1 cellular context compared by ENCODE assay signal in the genomic region with DNA sequence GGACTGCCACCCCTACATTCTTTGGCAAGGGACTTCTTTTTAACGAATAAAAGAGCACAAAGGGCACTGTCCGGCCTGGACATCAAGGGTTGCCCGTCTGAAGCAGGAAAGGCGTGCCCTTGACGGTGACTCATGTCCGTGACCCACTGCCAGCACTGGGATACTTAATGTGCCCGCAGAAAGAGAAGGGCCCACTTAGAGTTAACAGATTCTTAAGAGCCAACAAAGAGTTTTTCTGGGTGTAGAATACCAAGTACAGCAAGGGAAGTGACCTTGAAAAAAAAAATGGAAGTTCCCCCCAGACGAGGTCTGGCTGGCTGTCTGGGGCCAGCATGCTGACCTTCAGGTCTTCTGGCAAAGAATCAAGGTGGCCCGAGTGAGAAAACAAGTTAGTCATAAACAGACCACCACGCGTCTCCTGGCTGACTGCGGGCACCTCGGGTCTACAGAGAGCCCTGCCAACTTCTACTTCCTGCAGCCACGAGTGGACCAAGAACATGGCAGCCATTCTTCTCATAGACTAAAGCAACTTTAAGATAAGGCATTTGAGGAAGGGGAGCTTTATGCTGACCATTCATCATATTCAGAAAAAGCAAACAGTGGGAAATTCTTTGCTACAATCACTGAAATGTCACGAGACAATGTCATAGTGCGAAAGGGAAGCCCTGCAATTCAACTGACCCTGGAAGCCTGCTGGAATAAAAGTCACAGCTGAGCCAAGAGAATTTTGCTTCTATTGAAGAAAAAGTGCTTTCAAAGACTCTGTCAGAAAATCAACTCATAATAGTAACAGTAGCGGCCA.
TF ChIP-seq lines count a peak whose summit lies in the region.

No MANE protein-coding gene starts in this region.

TF ChIP-seq in GM12878, 131 proteins besides CTCF, POLR2A, EP300 and RAD21:
- TF ChIP-seq YBX1 (IDR thresholded peaks at IDR 0.05) (no peak), NFXL1 (IDR thresholded peaks at IDR 0.05; ENCODE audit: borderline replicate concordance) (no peak), NR2F1 (conservative IDR thresholded peaks at IDR 0.05) (no peak), SKIL (IDR thresholded peaks at IDR 0.05; ENCODE audit: low read depth, poor library complexity, severe bottlenecking) (no peak), ZNF622 (IDR thresholded peaks at IDR 0.05) (no peak)
- TF ChIP-seq, protein P1, sequence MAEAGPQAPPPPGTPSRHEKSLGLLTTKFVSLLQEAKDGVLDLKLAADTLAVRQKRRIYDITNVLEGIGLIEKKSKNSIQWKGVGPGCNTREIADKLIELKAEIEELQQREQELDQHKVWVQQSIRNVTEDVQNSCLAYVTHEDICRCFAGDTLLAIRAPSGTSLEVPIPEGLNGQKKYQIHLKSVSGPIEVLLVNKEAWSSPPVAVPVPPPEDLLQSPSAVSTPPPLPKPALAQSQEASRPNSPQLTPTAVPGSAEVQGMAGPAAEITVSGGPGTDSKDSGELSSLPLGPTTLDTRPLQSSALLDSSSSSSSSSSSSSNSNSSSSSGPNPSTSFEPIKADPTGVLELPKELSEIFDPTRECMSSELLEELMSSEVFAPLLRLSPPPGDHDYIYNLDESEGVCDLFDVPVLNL (IDR thresholded peaks at IDR 0.05; ENCODE audit: low read depth, low read length): no peak
